In genomic region chr19:11587973-11588631, GRCh38 we compare ENCODE assay signal across 10 cellular contexts. TPM values are rescaled to one million over a fixed set of nuclear protein-coding genes. Genes with fewer than 3 reads are reported as not detected.
DNase-seq lines count a peak whose midpoint lies in the region; ATAC-seq and TF ChIP-seq lines count a peak whose summit lies in the region.
"Had no signal": no experiment of that assay in that cellular context is flagged by ENCODE, and none has a peak within 500 bp of the region (broad histone marks: within the 10 kb centered on the region; RNA-seq: fewer than 3 reads in every experiment).

No MANE protein-coding gene starts in this region.

- in situ Hi-C loops in gastrocnemius medialis (cut with MboI; ENCODE audit: low sequenced_read_pairs in 4 of 4): loop anchor here in 1 of 4 donors (10.0 to 25.0 kb wide), 2 partner anchors 93 to 201 kb away; partner anchors contain the start of gene EPOR

- no peaks in the 10 kb centered on the region for H3K9me3 Mint-ChIP-seq in WTC11
- H3K9me3 Mint-ChIP-seq: naive thymus-derived CD4-positive, alpha-beta T cell had no signal

- intact Hi-C loops in gastrocnemius medialis (cut with DNase I; ENCODE audit: low total_unique reads): loop anchor here (1.0 to 10.0 kb wide), 4 partner anchors 28 to 453 kb away; no protein-coding TSS in a partner anchor

- peak overlapping the region; percentile 36; the same call in 1 of the 2 replicates for H3K27ac Mint-ChIP-seq in WTC11

- peak overlapping the region; percentile 26 for H3K9ac ChIP-seq in mucosa of stomach (ENCODE audit: low read length)

- DNase-seq in WTC11 (ENCODE audit: low spot score) (no peak), gastrocnemius medialis (no peak)
- no peak for DNase-seq in activated CD4-positive, CD25-positive, alpha-beta regulatory T cell (lab: John Stamatoyannopoulos, UW)
- no peak for DNase-seq in stimulated activated CD8-positive, alpha-beta memory T cell treated with anti-CD3 and anti-CD28 coated beads, Interleukin-4, amount 100 ng/mL, for 48 hours
- DNase-seq in effector memory CD4-positive, alpha-beta T cell: no peak

- peaks cover 2% of the 10 kb centered on the region for H3K27me3 Mint-ChIP-seq in WTC11 (ENCODE audit: low read depth)
- H3K27me3 Mint-ChIP-seq: naive thymus-derived CD4-positive, alpha-beta T cell had no signal

- no peaks in the 10 kb centered on the region for H3K36me3 Mint-ChIP-seq in WTC11
- H3K36me3 Mint-ChIP-seq: naive thymus-derived CD4-positive, alpha-beta T cell had no signal

- peak; percentile 44 for ATAC-seq in WTC11
- no peak for ATAC-seq in gastrocnemius medialis

- TF ChIP-seq POLR2A in gastrocnemius medialis (IDR thresholded peaks at IDR 0.05): no peak

- H3K36me3 ChIP-seq in HEK293 (ENCODE audit: control insufficient read depth in 2 of 2, insufficient read depth in 1 of 2, low read length in 2 of 2) (no peaks in the 10 kb centered on the region), mucosa of stomach (ENCODE audit: control insufficient read depth, insufficient read depth, low read length) (no peaks in the 10 kb centered on the region), gastrocnemius medialis (no peaks in the 10 kb centered on the region)
- H3K36me3 ChIP-seq in effector memory CD4-positive, alpha-beta T cell (ENCODE audit: control insufficient read depth, insufficient read depth, low read length): no peaks in the 10 kb centered on the region

- POLR2A ChIA-PET in HEK293 (lab: Yijun Ruan, JAX): interaction anchor here (0.8 kb wide), 1 partner anchor 29 kb away, joined by 4 read pairs; the partner anchor contains the start of gene ELOF1
- POLR2A ChIA-PET in WTC11 (lab: Charles Lee): no interaction called here

- H3K4me1 Mint-ChIP-seq in WTC11: no peaks in the 10 kb centered on the region

- TF ChIP-seq CTCF in C4-2B (conservative IDR thresholded peaks at IDR 0.05) (peak; percentile 63), HEK293 (tag by site-specific recombination; IDR thresholded peaks at IDR 0.05) (no peak), WTC11 (IDR thresholded peaks at IDR 0.05) (no peak; the same call in none of the 2 replicates), gastrocnemius medialis (IDR thresholded peaks at IDR 0.05 in 4 of 5, conservative IDR thresholded peaks at IDR 0.05 in 1 of 5) (peak in 2 of 5 experiments; percentile 7 to 24)

- no peaks in the 10 kb centered on the region for H3K27me3 ChIP-seq in mucosa of stomach (ENCODE audit: control insufficient read depth, insufficient read depth, low read length)
- H3K27me3 ChIP-seq in gastrocnemius medialis: no peaks in the 10 kb centered on the region
- no peaks in the 10 kb centered on the region for H3K27me3 ChIP-seq in effector memory CD4-positive, alpha-beta T cell (replicated peaks; ENCODE audit: control insufficient read depth, insufficient read depth, low read length, poor library complexity, severe bottlenecking)

- H3K27ac ChIP-seq in C4-2B: no peak overlapping the region
- H3K27ac ChIP-seq in HEK293 (ENCODE audit: extremely low read depth, low read depth, low read length): no peak overlapping the region
- no peak overlapping the region for H3K27ac ChIP-seq in gastrocnemius medialis
- H3K27ac ChIP-seq in effector memory CD4-positive, alpha-beta T cell (ENCODE audit: insufficient read depth, low read length, poor library complexity, severe bottlenecking): no peak overlapping the region

- H3K4me3 ChIP-seq in HEK293 (ENCODE audit: low read depth, low read length): no peak overlapping the region
- H3K4me3 ChIP-seq in mucosa of stomach (ENCODE audit: low read length): no peak overlapping the region
- H3K4me3 ChIP-seq in gastrocnemius medialis: no peak overlapping the region
- no peak overlapping the region for H3K4me3 ChIP-seq in effector memory CD4-positive, alpha-beta T cell (ENCODE audit: insufficient read depth, low read depth, low read length, poor library complexity, severe bottlenecking)

- CTCF ChIA-PET in HEK293 (lab: Yijun Ruan, JAX): interaction anchor here (0.7 to 1.5 kb wide), 8 partner anchors 19 to 344 kb away, joined by 3 to 4 read pairs (median 3); partner anchors contain the start of gene ELOF1
- CTCF ChIA-PET in WTC11 (lab: Charles Lee): interaction anchor here (0.5 to 1.6 kb wide), 4 partner anchors 9 to 136 kb away, joined by 3 to 7 read pairs (median 3); no protein-coding TSS in a partner anchor

- H3K9me3 ChIP-seq in HEK293 (ENCODE audit: control insufficient read depth, insufficient read depth, low read depth, low read length) (no peaks in the 10 kb centered on the region), mucosa of stomach (ENCODE audit: control insufficient read depth, low read length) (no peaks in the 10 kb centered on the region), gastrocnemius medialis (no peaks in the 10 kb centered on the region)
- no peaks in the 10 kb centered on the region for H3K9me3 ChIP-seq in effector memory CD4-positive, alpha-beta T cell (ENCODE audit: control insufficient read depth, low read length)

- no peak overlapping the region for H3K4me3 Mint-ChIP-seq in WTC11
- H3K4me3 Mint-ChIP-seq: naive thymus-derived CD4-positive, alpha-beta T cell had no signal

- H3K4me1 ChIP-seq in HEK293 (ENCODE audit: control insufficient read depth, insufficient read depth, low read length): no peaks in the 10 kb centered on the region
- H3K4me1 ChIP-seq in mucosa of stomach (ENCODE audit: control insufficient read depth, insufficient read depth, low read length): peaks cover 6% of the 10 kb centered on the region
- H3K4me1 ChIP-seq in gastrocnemius medialis: peaks cover 0 to 5% of the 10 kb centered on the region in 2 donors
- no peaks in the 10 kb centered on the region for H3K4me1 ChIP-seq in effector memory CD4-positive, alpha-beta T cell (ENCODE audit: control insufficient read depth, insufficient read depth, low read length, poor library complexity, severe bottlenecking)

TF ChIP-seq in HEK293, 187 proteins besides CTCF, POLR2A, EP300 and RAD21 (continues in another document):
- TF ChIP-seq ZNF335 (tag by site-specific recombination; conservative IDR thresholded peaks at IDR 0.05) (peak; percentile 52), ZNF645 (tag by site-specific recombination; IDR thresholded peaks at IDR 0.05) (no peak), ZNF174 (tag by site-specific recombination; IDR thresholded peaks at IDR 0.05) (no peak), ZNF112 (tag by site-specific recombination; IDR thresholded peaks at IDR 0.05) (no peak)

TF ChIP-seq in WTC11, 78 proteins besides CTCF, POLR2A, EP300 and RAD21:
- no peak for TF ChIP-seq E2F4 (CRISPR knock-in tag; IDR thresholded peaks at IDR 0.05; ENCODE audit: borderline replicate concordance, low read depth)
- TF ChIP-seq SOX15 (CRISPR knock-in tag; IDR thresholded peaks at IDR 0.05): no peak
- TF ChIP-seq GTF2I (CRISPR knock-in tag; conservative IDR thresholded peaks at IDR 0.05): no peak

RNA-seq across cellular contexts. Expression of gene ZNF627, which starts 9.2 kb away (rescaled TPM):
- total RNA-seq in WTC11 (2021): 12.6 to 13.2 TPM (median 12.7 TPM) in 3 replicates
- total RNA-seq in gastrocnemius medialis: 1 to 10 TPM; 2.3 to 4.5 (median 3.7) TPM

RNA-seq across cellular contexts. Expression of gene ACP5, which starts 10.7 kb away (rescaled TPM):
- total RNA-seq in WTC11 (2021) (8.6 to 14.3 TPM (median 11.8 TPM) in 3 replicates), gastrocnemius medialis (1 to 10 TPM; 1.3 to 5.9 (median 2.6) TPM)

RNA-seq across cellular contexts. Expression of gene ELOF1, which starts 29.1 kb away (rescaled TPM):
- total RNA-seq in WTC11 (2021) (70.9 to 86.0 TPM (median 73.4 TPM) in 3 replicates), gastrocnemius medialis (10 to 100 TPM; 21.5 to 37.5 (median 27.2) TPM)

RNA-seq across cellular contexts. Expression of gene CNN1, which starts 49.5 kb away (rescaled TPM):
- total RNA-seq in WTC11 (2021) (16.0 to 18.0 TPM (median 17.4 TPM) in 3 replicates), gastrocnemius medialis (1 to 10 TPM in 3 of 4 donors, under 1 TPM in 1; 0.92 to 6.7 (median 3.9) TPM)
- total RNA-seq: naive thymus-derived CD4-positive, alpha-beta T cell; T-helper 1 cell treated with Interleukin-12 subunit alpha and Interleukin-12 subunit beta and Interleukin-4 antibody, amounts not matched to agents 30 ng/mL and 1 ng/mL, for 36 hours had no signal

RNA-seq across cellular contexts. Expression of gene ECSIT, which starts 59.2 kb away (rescaled TPM):
- 56.4 to 64.1 TPM (median 61.7 TPM) in 3 replicates for total RNA-seq in WTC11 (2021)
- total RNA-seq in gastrocnemius medialis: 100 to 1,000 TPM in 3 of 4 donors, 10 to 100 TPM in 1; 82.9 to 199 (median 129) TPM
